In the genomic region with DNA sequence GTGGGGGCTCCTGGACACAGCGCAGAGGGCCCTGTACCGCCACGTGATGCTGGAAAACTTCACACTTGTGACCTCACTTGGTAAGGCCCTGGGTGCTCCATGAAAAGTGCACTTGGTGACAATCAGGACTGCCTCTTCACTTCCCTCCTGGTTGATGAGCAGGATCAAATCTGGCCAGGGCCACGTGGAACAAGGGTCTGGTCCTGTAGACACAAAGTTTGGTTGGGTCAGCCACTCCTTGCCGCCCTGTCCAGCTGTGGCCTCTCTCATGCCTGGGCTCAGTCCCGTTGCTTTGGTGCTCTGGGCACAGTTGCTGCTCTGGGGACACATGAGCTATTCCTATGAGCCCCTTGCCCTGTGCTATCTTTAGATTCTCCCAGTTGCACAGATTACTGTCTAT, we compare ENCODE assay signal across 19 cellular contexts. TPM values are rescaled to one million over a fixed set of nuclear protein-coding genes. Genes with fewer than 3 reads are reported as not detected.
DNase-seq lines count a peak whose midpoint lies in the region; ATAC-seq and TF ChIP-seq lines count a peak whose summit lies in the region.
"Had no signal": no experiment of that assay in that cellular context is flagged by ENCODE, and none has a peak within 500 bp of the region (broad histone marks: within the 10 kb centered on the region; RNA-seq: fewer than 3 reads in every experiment).

No MANE protein-coding gene starts in this region.

- peaks cover 3% of the 10 kb centered on the region; the same call in 1 of the 2 replicates for H3K27me3 ChIP-seq in H9 (ENCODE audit: insufficient read depth, low read length)
- H3K27me3 ChIP-seq: SJCRH30 had no signal

- peaks cover 11% of the 10 kb centered on the region for H3K36me3 Mint-ChIP-seq in activated naive CD8-positive, alpha-beta T cell treated with anti-CD3 and anti-CD28 coated beads, Interleukin-2, amount 10 ng/mL, durations not matched to agents 7 days and 5 days
- H3K36me3 Mint-ChIP-seq in activated naive CD8-positive, alpha-beta T cell treated with anti-CD3 and anti-CD28 coated beads for 36 hours: peaks cover 18% of the 10 kb centered on the region
- peaks cover 23% of the 10 kb centered on the region for H3K36me3 Mint-ChIP-seq in T-cell
- no peaks in the 10 kb centered on the region for H3K36me3 Mint-ChIP-seq in natural killer cell
- H3K36me3 Mint-ChIP-seq in H9 (ENCODE audit: insufficient read depth in 1 of 3, low read depth in 3 of 3): peaks cover 3 to 9% (median 8%) of the 10 kb centered on the region in 3 experiments; a peak in 4 of 7 replicates

- no peaks in the 10 kb centered on the region for H3K4me1 ChIP-seq in H9 (ENCODE audit: insufficient read depth, low read length)
- H3K4me1 ChIP-seq: SJCRH30 had no signal

- H3K9me3 ChIP-seq in H9 (ENCODE audit: control insufficient read depth, low read depth, low read length): peaks cover 4% of the 10 kb centered on the region

- no peak overlapping the region for H4K91ac ChIP-seq in H9 (ENCODE audit: insufficient read length, low read depth, low read length)

- peaks cover 3% of the 10 kb centered on the region for H3K27me3 Mint-ChIP-seq in activated naive CD8-positive, alpha-beta T cell treated with anti-CD3 and anti-CD28 coated beads, Interleukin-2, amount 10 ng/mL, durations not matched to agents 7 days and 5 days
- peaks cover 18% of the 10 kb centered on the region for H3K27me3 Mint-ChIP-seq in activated naive CD8-positive, alpha-beta T cell treated with anti-CD3 and anti-CD28 coated beads for 36 hours
- peaks cover 0 to 9% of the 10 kb centered on the region in 2 donors for H3K27me3 Mint-ChIP-seq in T-cell
- H3K27me3 Mint-ChIP-seq in natural killer cell (ENCODE audit: low read depth in 2 of 2): peaks cover 7 to 14% of the 10 kb centered on the region in 2 donors
- peaks cover 40% of the 10 kb centered on the region for H3K27me3 Mint-ChIP-seq in H9 (ENCODE audit: low read depth)

- H3K4me1 Mint-ChIP-seq in activated naive CD8-positive, alpha-beta T cell treated with anti-CD3 and anti-CD28 coated beads, Interleukin-2, amount 10 ng/mL, durations not matched to agents 7 days and 5 days: peaks cover 12% of the 10 kb centered on the region
- H3K4me1 Mint-ChIP-seq in activated naive CD8-positive, alpha-beta T cell treated with anti-CD3 and anti-CD28 coated beads for 36 hours: peaks cover 14% of the 10 kb centered on the region
- peaks cover 22 to 26% (median 23%) of the 10 kb centered on the region in 3 donors for H3K4me1 Mint-ChIP-seq in T-cell
- peaks cover 19 to 26% of the 10 kb centered on the region in 2 donors for H3K4me1 Mint-ChIP-seq in natural killer cell
- peaks cover 12 to 13% of the 10 kb centered on the region in 2 experiments for H3K4me1 Mint-ChIP-seq in H9

- H4K5ac ChIP-seq in H9 (ENCODE audit: insufficient read length, low read depth, low read length): no peak overlapping the region

- H2BK20ac ChIP-seq in H9 (ENCODE audit: low read depth, low read length, poor library complexity, severe bottlenecking): no peak overlapping the region

- H3K9ac ChIP-seq in H9 (ENCODE audit: extremely low read depth, insufficient read length, low read length): no peak overlapping the region

- CTCF ChIA-PET in T-cell (lab: Charles Lee): no interaction called here

- no peak overlapping the region for H3K27ac Mint-ChIP-seq in activated naive CD8-positive, alpha-beta T cell treated with anti-CD3 and anti-CD28 coated beads, Interleukin-2, amount 10 ng/mL, durations not matched to agents 7 days and 5 days
- no peak overlapping the region for H3K27ac Mint-ChIP-seq in activated naive CD8-positive, alpha-beta T cell treated with anti-CD3 and anti-CD28 coated beads for 36 hours
- H3K27ac Mint-ChIP-seq in T-cell (no peak overlapping the region), natural killer cell (peak overlapping the region in 1 of 2 donors; percentile 17), H9 (no peak overlapping the region)

- H2AFZ ChIP-seq in H9 (ENCODE audit: low read length): no peak overlapping the region

- H2AK5ac ChIP-seq in H9 (ENCODE audit: insufficient read length, low read length): no peak overlapping the region

- no peak overlapping the region for H3K27ac ChIP-seq in H9 (ENCODE audit: insufficient read length, low read depth, low read length)
- H3K27ac ChIP-seq: HL-60, SJCRH30 had no signal

- peaks cover 3% of the 10 kb centered on the region for H3K23me2 ChIP-seq in H9 (ENCODE audit: insufficient read length, low read depth, low read length, poor library complexity, severe bottlenecking)

- H3K4me2 ChIP-seq in H9 (ENCODE audit: insufficient read depth, insufficient read length, low read length): no peak overlapping the region

- no peak overlapping the region for H3K14ac ChIP-seq in H9 (ENCODE audit: insufficient read depth, low read length)

- H2BK15ac ChIP-seq in H9 (ENCODE audit: low read depth, low read length): no peak overlapping the region

- no peak overlapping the region for H3K18ac ChIP-seq in H9 (ENCODE audit: insufficient read length, low read depth, low read length)

- H3K4ac ChIP-seq in H9 (ENCODE audit: low read depth, low read length): no peak overlapping the region

- TF ChIP-seq CTCF in natural killer cell (IDR thresholded peaks at IDR 0.05): no peak
- no peak for TF ChIP-seq CTCF in H9 (conservative IDR thresholded peaks at IDR 0.05)

- H3K79me2 ChIP-seq in H9 (ENCODE audit: insufficient read depth, low read length): no peaks in the 10 kb centered on the region

- peaks cover 6% of the 10 kb centered on the region for H3K9me3 Mint-ChIP-seq in activated naive CD8-positive, alpha-beta T cell treated with anti-CD3 and anti-CD28 coated beads, Interleukin-2, amount 10 ng/mL, durations not matched to agents 7 days and 5 days
- H3K9me3 Mint-ChIP-seq in activated naive CD8-positive, alpha-beta T cell treated with anti-CD3 and anti-CD28 coated beads for 36 hours: peaks cover 8% of the 10 kb centered on the region
- H3K9me3 Mint-ChIP-seq in T-cell (no peaks in the 10 kb centered on the region), natural killer cell (no peaks in the 10 kb centered on the region), H9 (peaks cover 14 to 15% of the 10 kb centered on the region in 2 experiments)

- no peak for ATAC-seq in activated naive CD8-positive, alpha-beta T cell treated with anti-CD3 and anti-CD28 coated beads, Interleukin-2, amount 10 ng/mL, durations not matched to agents 7 days and 5 days (ENCODE audit: low read depth)
- no peak for ATAC-seq in T-cell (replicated peaks in 1 of 4)
- ATAC-seq in natural killer cell: no peak
- ATAC-seq: GM12878 had no signal

- POLR2A ChIA-PET in activated naive CD8-positive, alpha-beta T cell treated with anti-CD3 and anti-CD28 coated beads, Interleukin-2, amount 10 ng/mL, durations not matched to agents 7 days and 5 days (lab: Charles Lee): no interaction called here
- POLR2A ChIA-PET in T-cell (lab: Charles Lee): interaction anchor here in 1 of 2 donors (0.6 kb wide), 1 partner anchor 156 kb away, joined by 3 read pairs; no protein-coding TSS in a partner anchor

- intact Hi-C loops in natural killer cell (cut with micrococcal nuclease): no loop called here

- H2BK5ac ChIP-seq in H9 (ENCODE audit: insufficient read length, low read length): no peak overlapping the region

- no CpG with 5 or more reads among the region's 6 CpGs for WGBS in H9 (ENCODE audit: extremely low coverage, insufficient read length, low lambda C conversion rate)

- H3K23ac ChIP-seq in H9 (ENCODE audit: insufficient read length, low read depth, low read length): no peak overlapping the region

- no peaks in the 10 kb centered on the region for H4K20me1 ChIP-seq in H9 (ENCODE audit: control insufficient read depth, insufficient read depth, insufficient read length)

- H4K8ac ChIP-seq in H9 (replicated peaks; ENCODE audit: insufficient read length, low read depth, low read length): no peak overlapping the region

- no peak overlapping the region for H3K56ac ChIP-seq in H9 (ENCODE audit: insufficient read length, low read depth, low read length)

- no peak overlapping the region for H3T11ph ChIP-seq in H9 (ENCODE audit: low read length)

- H3K4me3 Mint-ChIP-seq in activated naive CD8-positive, alpha-beta T cell treated with anti-CD3 and anti-CD28 coated beads, Interleukin-2, amount 10 ng/mL, durations not matched to agents 7 days and 5 days: peak overlapping the region; percentile 5
- no peak overlapping the region for H3K4me3 Mint-ChIP-seq in activated naive CD8-positive, alpha-beta T cell treated with anti-CD3 and anti-CD28 coated beads for 36 hours
- H3K4me3 Mint-ChIP-seq in T-cell (peak overlapping the region; percentile 17 to 27 (median 18)), natural killer cell (peak overlapping the region; percentile 60), H9 (no peak overlapping the region)

- no peak overlapping the region for H2BK12ac ChIP-seq in H9 (ENCODE audit: insufficient read length, low read depth, low read length)

- H2BK120ac ChIP-seq in H9 (ENCODE audit: low read depth, low read length, poor library complexity, severe bottlenecking): no peak overlapping the region

- no peak for DNase-seq in activated naive CD8-positive, alpha-beta T cell treated with anti-CD3 and anti-CD28 coated beads, Interleukin-2, amount 10 ng/mL, durations not matched to agents 7 days and 5 days
- DNase-seq in activated naive CD8-positive, alpha-beta T cell treated with anti-CD3 and anti-CD28 coated beads for 36 hours: no peak
- DNase-seq in T-cell: no peak
- no peak for DNase-seq in natural killer cell
- DNase-seq in H9: no peak
- no peak for DNase-seq in MV-4-11 (lab: John Stamatoyannopoulos, UW)
- DNase-seq in SIG-M5 treated with dmso at 0.1 percent for 504 hours (lab: John Stamatoyannopoulos, UW; ENCODE audit: unreplicated experiment): no peak
- DNase-seq: ACHN, AML-193, DND-41, GDM1, HCEC 1CT, NCI-H1417, NCI-H1930, OCI-M1, RPMI8226, SJCRH30 had no signal

- H3K79me1 ChIP-seq in H9 (ENCODE audit: insufficient read depth, low read depth, low read length, poor library complexity, severe bottlenecking): no peaks in the 10 kb centered on the region

RNA-seq across cellular contexts. Expression of gene ZNF324B, which starts 2.3 kb away (rescaled TPM):
- total RNA-seq in activated naive CD8-positive, alpha-beta T cell treated with anti-CD3 and anti-CD28 coated beads, Interleukin-2, amount 10 ng/mL, durations not matched to agents 7 days and 5 days: 10 to 100 TPM; 11.6 to 13.9 TPM
- total RNA-seq in activated naive CD8-positive, alpha-beta T cell treated with anti-CD3 and anti-CD28 coated beads for 36 hours: 10 to 100 TPM in 1 of 2 experiments, 1 to 10 TPM in 1; 9.4 to 10.1 TPM
- total RNA-seq in T-cell: 10 to 100 TPM in 4 of 5 donors, 1 to 10 TPM in 1; 9.5 to 17.2 (median 15.7) TPM
- 10 to 100 TPM; 10.4 to 11.4 (median 11.4) TPM for total RNA-seq in natural killer cell
- total RNA-seq in H9 (2021): 6.3 and 8.7 TPM in 2 replicates

RNA-seq across cellular contexts. Expression of gene ZNF324, which starts 13.1 kb away (rescaled TPM):
- 10 to 100 TPM; 18.0 to 18.5 TPM for total RNA-seq in activated naive CD8-positive, alpha-beta T cell treated with anti-CD3 and anti-CD28 coated beads, Interleukin-2, amount 10 ng/mL, durations not matched to agents 7 days and 5 days
- total RNA-seq in activated naive CD8-positive, alpha-beta T cell treated with anti-CD3 and anti-CD28 coated beads for 36 hours: 10 to 100 TPM; 12.8 to 13.7 TPM
- total RNA-seq in T-cell (10 to 100 TPM; 17.9 to 33.2 (median 28.2) TPM), natural killer cell (10 to 100 TPM; 21.3 to 23.7 (median 23.3) TPM), H9 (2021) (12.7 and 14.8 TPM in 2 replicates)

RNA-seq across cellular contexts. Expression of gene ZNF132, which starts 13.8 kb away (rescaled TPM):
- total RNA-seq in activated naive CD8-positive, alpha-beta T cell treated with anti-CD3 and anti-CD28 coated beads, Interleukin-2, amount 10 ng/mL, durations not matched to agents 7 days and 5 days: 1 to 10 TPM; 7.3 to 7.4 TPM
- 1 to 10 TPM; 4.3 TPM for total RNA-seq in activated naive CD8-positive, alpha-beta T cell treated with anti-CD3 and anti-CD28 coated beads for 36 hours
- total RNA-seq in T-cell: 1 to 10 TPM; 1.4 to 8.5 (median 4.9) TPM
- total RNA-seq in natural killer cell: 1 to 10 TPM in 2 of 3 donors, under 1 TPM in 1; 0.88 to 1.6 (median 1.5) TPM
- total RNA-seq in H9 (2021): 0.24 and 0.42 TPM in 2 replicates
- total RNA-seq: SJCRH30 had no signal

RNA-seq across cellular contexts. Expression of gene ZNF446, which starts 22.4 kb away (rescaled TPM):
- 10 to 100 TPM; 10.9 TPM for total RNA-seq in activated naive CD8-positive, alpha-beta T cell treated with anti-CD3 and anti-CD28 coated beads, Interleukin-2, amount 10 ng/mL, durations not matched to agents 7 days and 5 days
- total RNA-seq in activated naive CD8-positive, alpha-beta T cell treated with anti-CD3 and anti-CD28 coated beads for 36 hours: 1 to 10 TPM; 4.2 to 5.3 TPM
- 10 to 100 TPM; 12.0 to 20.5 (median 18.9) TPM for total RNA-seq in T-cell
- total RNA-seq in natural killer cell: 10 to 100 TPM; 11.9 to 14.5 (median 13.5) TPM
- total RNA-seq in H9 (2021): 7.6 and 8.4 TPM in 2 replicates

RNA-seq across cellular contexts. Expression of gene ZNF584, which starts 45.3 kb away (rescaled TPM):
- total RNA-seq in activated naive CD8-positive, alpha-beta T cell treated with anti-CD3 and anti-CD28 coated beads, Interleukin-2, amount 10 ng/mL, durations not matched to agents 7 days and 5 days: 10 to 100 TPM in 1 of 2 experiments, 1 to 10 TPM in 1; 8.6 to 10.6 TPM
- 10 to 100 TPM; 15.1 to 17.2 TPM for total RNA-seq in activated naive CD8-positive, alpha-beta T cell treated with anti-CD3 and anti-CD28 coated beads for 36 hours
- total RNA-seq in T-cell (10 to 100 TPM in 2 of 5 donors, 1 to 10 TPM in 3; 4.3 to 13.3 (median 9.4) TPM), natural killer cell (1 to 10 TPM; 1.6 to 3.9 (median 2.8) TPM), H9 (2021) (6.5 and 7.4 TPM in 2 replicates)

Comparison
In these comparisons a context has a peak if more than half of its experiments do, and no peak if none do; other contexts are left out.
1. H3K4me3 Mint-ChIP-seq: peak in activated naive CD8-positive, alpha-beta T cell treated with anti-CD3 and anti-CD28 coated beads, Interleukin-2, amount 10 ng/mL, durations not matched to agents 7 days and 5 days (single experiment), T-cell (3 of 3) and natural killer cell (single experiment); none in activated naive CD8-positive, alpha-beta T cell treated with anti-CD3 and anti-CD28 coated beads for 36 hours (single experiment) and H9 (0 of 2).